Comparison of ENCODE assay signal across 1 cellular context in genomic region chr11:65711785-65712632, GRCh38.
A peak's percentile ranks its signal among the peaks of the same experiment; 100 is the strongest.
TF ChIP-seq lines count a peak whose summit lies in the region.

Gene KAT5 (plus strand): TSS chr11:65712252. CDS start chr11:65712268, 16 bp downstream.

TF ChIP-seq in HCT116, 20 proteins besides CTCF, POLR2A, EP300 and RAD21 (continued from another document):
- no peak for TF ChIP-seq REST (IDR thresholded peaks at IDR 0.05; ENCODE audit: low read depth)
- TF ChIP-seq YY1 (IDR thresholded peaks at IDR 0.05; ENCODE audit: extremely low read depth, insufficient replicate concordance, low read depth, low read length) = peak; percentile 90
- peak; percentile 43; the same call in 1 of the 2 replicates for TF ChIP-seq ZFX (IDR thresholded peaks at IDR 0.05)
- TF ChIP-seq, protein P1, sequence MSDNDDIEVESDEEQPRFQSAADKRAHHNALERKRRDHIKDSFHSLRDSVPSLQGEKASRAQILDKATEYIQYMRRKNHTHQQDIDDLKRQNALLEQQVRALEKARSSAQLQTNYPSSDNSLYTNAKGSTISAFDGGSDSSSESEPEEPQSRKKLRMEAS (IDR thresholded peaks at IDR 0.05) = no peak
- peak; percentile 44 for TF ChIP-seq POLR2AphosphoS5 (IDR thresholded peaks at IDR 0.05; ENCODE audit: low read depth, low read length)
- no peak for TF ChIP-seq ATF3 (IDR thresholded peaks at IDR 0.05)
- TF ChIP-seq ELF1 (IDR thresholded peaks at IDR 0.05; ENCODE audit: borderline replicate concordance, low read depth) = no peak
- no peak for TF ChIP-seq ZNF274 (IDR thresholded peaks at IDR 0.05; ENCODE audit: low read depth, low read length)
